Comparison of ENCODE assay signal across 7 cellular contexts in the genomic region with DNA sequence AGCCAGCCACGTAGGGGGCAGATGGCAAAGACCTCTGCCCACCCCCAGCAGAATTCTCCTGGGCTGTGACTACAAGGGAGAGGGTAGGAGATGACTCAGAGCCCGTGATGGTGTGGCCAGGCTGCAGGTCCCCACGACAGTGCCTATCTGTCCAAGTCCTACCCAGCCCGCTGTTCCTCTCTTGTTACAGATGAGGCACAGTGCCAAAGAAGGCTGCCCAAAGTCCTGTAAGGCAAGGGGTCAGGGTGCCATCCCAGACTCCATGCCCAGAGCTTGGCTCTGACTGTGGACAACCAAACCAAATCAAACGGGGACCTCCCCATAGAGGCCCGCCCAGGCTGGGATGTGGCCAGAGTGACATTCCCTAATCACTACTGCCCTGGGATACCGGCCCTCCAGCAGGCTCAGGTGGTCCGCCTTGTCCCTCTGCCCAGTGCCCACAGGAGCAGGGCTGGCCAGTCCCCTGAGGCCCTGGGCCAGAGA. TPM values are rescaled to one million over a fixed set of nuclear protein-coding genes. Genes with fewer than 3 reads are reported as not detected.
A peak's percentile ranks its signal among the peaks of the same experiment; 100 is the strongest.
DNase-seq lines count a peak whose midpoint lies in the region; TF ChIP-seq lines count a peak whose summit lies in the region.

No MANE protein-coding gene starts in this region.

- H3K27ac ChIP-seq in suprapubic skin (peak overlapping the region; percentile 92), SJCRH30 (no peak overlapping the region)

- H3K4me1 ChIP-seq in suprapubic skin = peaks cover 78% of the 10 kb centered on the region
- peaks cover 20% of the 10 kb centered on the region for H3K4me1 ChIP-seq in SJCRH30

- no peak for TF ChIP-seq EP300 in suprapubic skin (IDR thresholded peaks at IDR 0.05)

- peaks cover 7% of the 10 kb centered on the region for H3K27me3 ChIP-seq in suprapubic skin
- no peaks in the 10 kb centered on the region for H3K27me3 ChIP-seq in SJCRH30

- H3K9me3 ChIP-seq in suprapubic skin (no peaks in the 10 kb centered on the region), SJCRH30 (replicated peaks) (no peaks in the 10 kb centered on the region)

- no peak for TF ChIP-seq POLR2A in suprapubic skin (IDR thresholded peaks at IDR 0.05)

- in situ Hi-C loops in astrocyte of the spinal cord (cut with HindIII; ENCODE audit: low sequenced_read_pairs) = no loop called here

- H3K36me3 ChIP-seq in suprapubic skin = no peaks in the 10 kb centered on the region
- no peaks in the 10 kb centered on the region for H3K36me3 ChIP-seq in SJCRH30

- 41% methylated on average over 4 of the region's 8 CpGs for WGBS in suprapubic skin

- DNase-seq in HT1080 (ENCODE audit: low read depth) (peak; percentile 56), astrocyte of the spinal cord (ENCODE audit: low read depth, low spot score) (no peak), kidney tubule cell (ENCODE audit: low spot score) (peak; percentile 63), suprapubic skin (ENCODE audit: low spot score in 2 of 2) (peak; percentile 75 to 77), SJCRH30 (no peak), D341Med (ENCODE audit: low spot score) (no peak), COR-L47 (lab: John Stamatoyannopoulos, UW) (no peak)

- H3K4me3 ChIP-seq in astrocyte of the spinal cord (ENCODE audit: low read depth, low read length) (peak overlapping the region; percentile 95), suprapubic skin (peak overlapping the region; percentile 86), SJCRH30 (no peak overlapping the region)

- TF ChIP-seq CTCF in astrocyte of the spinal cord (IDR thresholded peaks at IDR 0.05; ENCODE audit: low read depth, low read length) (no peak), suprapubic skin (IDR thresholded peaks at IDR 0.05) (no peak)

RNA-seq across cellular contexts. Expression of a gene that starts 12.6 kb away (rescaled TPM):
- 81.0 and 92.8 TPM in 2 replicates for total RNA-seq in HT1080 (2014; rRNA removed; shearing (Covaris generic))
- polyA plus RNA-seq in HT1080 (2015; cell fraction: cytosol; rRNA removed) = 55.0 and 60.8 TPM in 2 replicates
- polyA plus RNA-seq in HT1080 (2015; cell fraction: nucleus; rRNA removed) = 68.5 and 82.8 TPM in 2 replicates
- total RNA-seq in suprapubic skin = 10 to 100 TPM; 26.5 to 39.2 (median 30.9) TPM
- total RNA-seq in SJCRH30 (2014; rRNA removed; shearing (Covaris generic)) = 17.4 and 21.7 TPM in 2 replicates

RNA-seq across cellular contexts. Expression of a gene that starts 45.2 kb away (rescaled TPM):
- not detected in 2 replicates for total RNA-seq in HT1080 (2014; rRNA removed; shearing (Covaris generic))
- polyA plus RNA-seq in HT1080 (2015; cell fraction: cytosol; rRNA removed) = not detected in 2 replicates
- polyA plus RNA-seq in HT1080 (2015; cell fraction: nucleus; rRNA removed) = not detected in 2 replicates
- total RNA-seq in suprapubic skin = not detected
- not detected in 2 replicates for total RNA-seq in SJCRH30 (2014; rRNA removed; shearing (Covaris generic))

RNA-seq across cellular contexts. Expression of a gene that starts 57.0 kb away (rescaled TPM):
- total RNA-seq in HT1080 (2014; rRNA removed; shearing (Covaris generic)) = not detected in 2 replicates
- not detected in 2 replicates for polyA plus RNA-seq in HT1080 (2015; cell fraction: cytosol; rRNA removed)
- polyA plus RNA-seq in HT1080 (2015; cell fraction: nucleus; rRNA removed) = not detected in 2 replicates
- not detected for total RNA-seq in suprapubic skin
- total RNA-seq in SJCRH30 (2014; rRNA removed; shearing (Covaris generic)) = 0.56 TPM in 1 of 2 replicates, not detected in the other

Comparison
In these comparisons a context has a peak if more than half of its experiments do, and no peak if none do; other contexts are left out.
1. DNase-seq: peak in HT1080 (single experiment), kidney tubule cell (single experiment) and suprapubic skin (2 of 2); none in astrocyte of the spinal cord (single experiment), SJCRH30 (0 of 2), D341Med (single experiment) and COR-L47 (single experiment).